8 cellular contexts compared by ENCODE assay signal in genomic region chr6:153003294-153003645, GRCh38. TPM values are rescaled to one million over a fixed set of nuclear protein-coding genes. Genes with fewer than 3 reads are reported as not detected.
DNase-seq lines count a peak whose midpoint lies in the region; ATAC-seq and TF ChIP-seq lines count a peak whose summit lies in the region.

No MANE protein-coding gene starts in this region.

- peak overlapping the region; percentile 90 for H3K27ac ChIP-seq in BLaER1
- H3K27ac ChIP-seq in substantia nigra (ENCODE audit: low read depth, low read length, poor library complexity, severe bottlenecking), result peak overlapping the region; percentile 49

- in situ Hi-C loops in astrocyte of the cerebellum (cut with HindIII; ENCODE audit: low sequenced_read_pairs), result no loop called here

- H3K27me3 ChIP-seq in BLaER1, result no peaks in the 10 kb centered on the region

- peak overlapping the region; percentile 94 for H3K9ac ChIP-seq in BLaER1

- peaks cover 35% of the 10 kb centered on the region for H4K20me1 ChIP-seq in BLaER1

- peaks cover 38% of the 10 kb centered on the region for H3K4me1 ChIP-seq in BLaER1

- DNase-seq in LHCN-M2 (ENCODE audit: low read depth), result peak; percentile 36
- DNase-seq in astrocyte of the cerebellum (ENCODE audit: low read depth), result no peak
- peak; percentile 41 for DNase-seq in kidney tubule cell (ENCODE audit: low spot score)
- DNase-seq in substantia nigra (lab: John Stamatoyannopoulos, UW), result peak in 1 of 49 donors; percentile 22
- DNase-seq in MV-4-11 (lab: John Stamatoyannopoulos, UW), result no peak
- no peak for DNase-seq in GDM1 (lab: John Stamatoyannopoulos, UW)

- peak overlapping the region; percentile 87 for H3K4me3 ChIP-seq in BLaER1
- H3K4me3 ChIP-seq in astrocyte of the cerebellum (ENCODE audit: low read depth, low read length), result peak overlapping the region; percentile 93

- peaks cover 11% of the 10 kb centered on the region for H3K36me3 ChIP-seq in BLaER1

- no peaks in the 10 kb centered on the region for H3K9me3 ChIP-seq in BLaER1

- peak; percentile 2 for ATAC-seq in GM19372 (IDR thresholded peaks at IDR 0.05; ENCODE audit: low read depth, unreplicated experiment)

- TF ChIP-seq CTCF in astrocyte of the cerebellum (IDR thresholded peaks at IDR 0.05; ENCODE audit: low read depth, low read length, missing control alignments), result no peak

- peak overlapping the region; percentile 89 for H3K4me2 ChIP-seq in BLaER1

RNA-seq across cellular contexts. Expression of gene MTRF1L, which starts 0.8 kb away (rescaled TPM):
- 21.1 and 24.1 TPM in 2 replicates for total RNA-seq in LHCN-M2 (2014; rRNA removed)
- 10.3 TPM for polyA plus RNA-seq in LHCN-M2 (2012)

RNA-seq across cellular contexts. Expression of gene FBXO5, which starts 20.4 kb away (rescaled TPM):
- 46.7 and 53.7 TPM in 2 replicates for total RNA-seq in LHCN-M2 (2014; rRNA removed)
- 7.6 TPM for polyA plus RNA-seq in LHCN-M2 (2012)

Comparison
In these comparisons a context has a peak if more than half of its experiments do, and no peak if none do; other contexts are left out.
1. DNase-seq: peak in LHCN-M2 (single experiment) and kidney tubule cell (single experiment); none in astrocyte of the cerebellum (single experiment), MV-4-11 (single experiment) and GDM1 (single experiment).